Comparison of ENCODE assay signal across 27 cellular contexts in genomic region chr10:77060913-77061312, GRCh38.
"Had no signal": no experiment of that assay in that cellular context is flagged by ENCODE, and none has a peak within 500 bp of the region (broad histone marks: within the 10 kb centered on the region; RNA-seq: fewer than 3 reads in every experiment).

No MANE protein-coding gene starts in this region.

- ATAC-seq: naive thymus-derived CD8-positive, alpha-beta T cell; natural killer cell treated with Interleukin-12 subunit alpha and Interleukin-12 subunit beta and Interleukin-15 and Interleukin-18, amount 100 ng/mL, for 72 hours; psoas muscle; right cardiac atrium; right lobe of liver; stimulated activated effector memory CD8-positive, alpha-beta T cell treated with anti-CD3 and anti-CD28 coated beads, Interleukin-12 subunit alpha, Interleukin-12 subunit beta, amount 100 ng/mL, for 72 hours; stimulated activated naive B cell treated with anti-CD40 and anti-IgM and Interleukin-4, amounts not matched to agents 10 μg/mL and 1 μg/mL and 100 μg/mL, for 72 hours had no signal

- H3K27ac Mint-ChIP-seq: naive thymus-derived CD8-positive, alpha-beta T cell; natural killer cell treated with Interleukin-12 subunit alpha and Interleukin-12 subunit beta and Interleukin-15 and Interleukin-18, amount 100 ng/mL, for 72 hours; nephron progenitor cell; progenitor cell of endocrine pancreas; stimulated activated effector memory CD8-positive, alpha-beta T cell treated with anti-CD3 and anti-CD28 coated beads, Interleukin-12 subunit alpha, Interleukin-12 subunit beta, amount 100 ng/mL, for 72 hours; stimulated activated naive B cell treated with anti-CD40 and anti-IgM and Interleukin-4, amounts not matched to agents 10 μg/mL and 1 μg/mL and 100 μg/mL, for 72 hours; stimulated activated naive CD8-positive, alpha-beta T cell treated with anti-CD3 and anti-CD28 coated beads, Interleukin-15, Interleukin-2, amounts not matched to agents 100 ng/mL and 50 ng/mL, for 24 hours had no signal

- H3K9me3 Mint-ChIP-seq: natural killer cell treated with Interleukin-12 subunit alpha and Interleukin-12 subunit beta and Interleukin-15 and Interleukin-18, amount 100 ng/mL, for 72 hours; stimulated activated effector memory CD8-positive, alpha-beta T cell treated with anti-CD3 and anti-CD28 coated beads, Interleukin-12 subunit alpha, Interleukin-12 subunit beta, amount 100 ng/mL, for 72 hours; stimulated activated naive CD8-positive, alpha-beta T cell treated with anti-CD3 and anti-CD28 coated beads, Interleukin-15, Interleukin-2, amounts not matched to agents 100 ng/mL and 50 ng/mL, for 24 hours had no signal

- H3K4me1 ChIP-seq: parathyroid adenoma, psoas muscle, sigmoid colon, tibial artery, upper lobe of left lung, vagina had no signal

- H3K36me3 Mint-ChIP-seq: naive thymus-derived CD8-positive, alpha-beta T cell; natural killer cell treated with Interleukin-12 subunit alpha and Interleukin-12 subunit beta and Interleukin-15 and Interleukin-18, amount 100 ng/mL, for 72 hours; stimulated activated effector memory CD8-positive, alpha-beta T cell treated with anti-CD3 and anti-CD28 coated beads, Interleukin-12 subunit alpha, Interleukin-12 subunit beta, amount 100 ng/mL, for 72 hours; stimulated activated naive B cell treated with anti-CD40 and anti-IgM and Interleukin-4, amounts not matched to agents 10 μg/mL and 1 μg/mL and 100 μg/mL, for 72 hours had no signal

- H3K9ac ChIP-seq: parathyroid adenoma had no signal

- H3K27me3 Mint-ChIP-seq: stimulated activated naive B cell treated with anti-CD40 and anti-IgM and Interleukin-4, amounts not matched to agents 10 μg/mL and 1 μg/mL and 100 μg/mL, for 72 hours; stimulated activated naive CD8-positive, alpha-beta T cell treated with anti-CD3 and anti-CD28 coated beads, Interleukin-15, Interleukin-2, amounts not matched to agents 100 ng/mL and 50 ng/mL, for 24 hours had no signal

- H3K36me3 ChIP-seq: neutrophil, ovary, right lobe of liver, stomach, tibial artery, vagina had no signal

- H3K27ac ChIP-seq: neutrophil, ovary, parathyroid adenoma, psoas muscle, right lobe of liver, sigmoid colon, stomach, tibial artery, upper lobe of left lung, vagina had no signal

- H2AFZ ChIP-seq: parathyroid adenoma had no signal

- H3K4me1 Mint-ChIP-seq: naive thymus-derived CD8-positive, alpha-beta T cell; nephron progenitor cell; neural crest cell; stimulated activated effector memory CD8-positive, alpha-beta T cell treated with anti-CD3 and anti-CD28 coated beads, Interleukin-12 subunit alpha, Interleukin-12 subunit beta, amount 100 ng/mL, for 72 hours; stimulated activated naive B cell treated with anti-CD40 and anti-IgM and Interleukin-4, amounts not matched to agents 10 μg/mL and 1 μg/mL and 100 μg/mL, for 72 hours had no signal

- DNase-seq: naive thymus-derived CD8-positive, alpha-beta T cell; nephron progenitor cell; nucleus accumbens; ovary; posterior cingulate gyrus; psoas muscle; right cardiac atrium; right lobe of liver; sigmoid colon; small intestine; stimulated activated CD4-positive, alpha-beta T cell treated with anti-CD3 and anti-CD28 coated beads, Interleukin-15, amount 100 ng/mL, for 24 hours; stimulated activated CD4-positive, alpha-beta T cell treated with anti-CD3 and anti-CD28 coated beads, Interleukin-2, amount 100 ng/mL, for 24 hours; stimulated activated CD4-positive, alpha-beta T cell treated with anti-CD3 and anti-CD28 coated beads, Interleukin-2, amount 100 ng/mL, for 48 hours; stimulated activated CD4-positive, alpha-beta T cell treated with anti-CD3 and anti-CD28 coated beads, Interleukin-4, amount 100 ng/mL, for 24 hours; stimulated activated naive B cell treated with anti-CD40 and anti-IgM and Interleukin-4, amounts not matched to agents 10 μg/mL and 1 μg/mL and 100 μg/mL, for 72 hours; stimulated activated naive CD4-positive, alpha-beta T cell treated with Interleukin-2 at 50 U/mL for 16 hours; stomach; tibial artery; upper lobe of left lung had no signal

- H3K27me3 ChIP-seq: ovary, right lobe of liver, sigmoid colon, stomach, tibial artery, upper lobe of left lung, vagina had no signal

- H3K4me3 Mint-ChIP-seq: naive thymus-derived CD8-positive, alpha-beta T cell; natural killer cell treated with Interleukin-12 subunit alpha and Interleukin-12 subunit beta and Interleukin-15 and Interleukin-18, amount 100 ng/mL, for 72 hours; nephron progenitor cell; neural crest cell; stimulated activated effector memory CD8-positive, alpha-beta T cell treated with anti-CD3 and anti-CD28 coated beads, Interleukin-12 subunit alpha, Interleukin-12 subunit beta, amount 100 ng/mL, for 72 hours; stimulated activated naive B cell treated with anti-CD40 and anti-IgM and Interleukin-4, amounts not matched to agents 10 μg/mL and 1 μg/mL and 100 μg/mL, for 72 hours; stimulated activated naive CD8-positive, alpha-beta T cell treated with anti-CD3 and anti-CD28 coated beads, Interleukin-15, Interleukin-2, amounts not matched to agents 100 ng/mL and 50 ng/mL, for 24 hours had no signal

- H3K4me3 ChIP-seq: ovary, psoas muscle, right lobe of liver, sigmoid colon, stomach, tibial artery, upper lobe of left lung, vagina had no signal

- H3K9me3 ChIP-seq: neutrophil, ovary, psoas muscle, right lobe of liver, sigmoid colon, stomach, tibial artery, upper lobe of left lung, vagina had no signal
